Comparison of ENCODE assay signal across 1 cellular context in genomic region chr1:30778156-30778978, GRCh38.
TF ChIP-seq lines count a peak whose summit lies in the region.

No MANE protein-coding gene starts in this region.

TF ChIP-seq in K562, 482 proteins besides CTCF, POLR2A, EP300 and RAD21 (continued from another document and continues in another):
- TF ChIP-seq ETV5 (CRISPR knock-in tag; IDR thresholded peaks at IDR 0.05; ENCODE audit: low read depth) = peak; percentile 88
- peak; percentile 61 for TF ChIP-seq TAF7 (tag; IDR thresholded peaks at IDR 0.05)
- peak; percentile 95 for TF ChIP-seq NEUROD1 (IDR thresholded peaks at IDR 0.05; ENCODE audit: borderline replicate concordance, low read depth, low read length, partially characterized antibody)
- no peak for TF ChIP-seq KAT7 (CRISPR knock-in tag; IDR thresholded peaks at IDR 0.05; ENCODE audit: borderline replicate concordance)
- peak; percentile 78; the same call in 1 of the 2 replicates for TF ChIP-seq E2F5 (CRISPR knock-in tag; IDR thresholded peaks at IDR 0.05)
- peak; percentile 87; the same call in 1 of the 2 replicates for TF ChIP-seq TFAP4 (CRISPR knock-in tag; IDR thresholded peaks at IDR 0.05; ENCODE audit: borderline replicate concordance)
- TF ChIP-seq ZEB2 (IDR thresholded peaks at IDR 0.05) = peak; percentile 61; the same call in 1 of the 2 replicates
- TF ChIP-seq BACH1 (tag; IDR thresholded peaks at IDR 0.05) = peak; percentile 87; the same call in 1 of the 2 replicates
- no peak for TF ChIP-seq HEY1 (CRISPR knock-in tag; IDR thresholded peaks at IDR 0.05; ENCODE audit: borderline replicate concordance)
- peak; percentile 79 for TF ChIP-seq TOE1 (IDR thresholded peaks at IDR 0.05; ENCODE audit: borderline replicate concordance)
- TF ChIP-seq TOE1 (CRISPR knock-in tag; IDR thresholded peaks at IDR 0.05; ENCODE audit: borderline replicate concordance, low read depth) = 0 out of 2 replicates have a peak, but pooled peaks have one; percentile 17
- TF ChIP-seq XRCC3 (IDR thresholded peaks at IDR 0.05) = no peak
- TF ChIP-seq RBM34 (IDR thresholded peaks at IDR 0.05; ENCODE audit: borderline replicate concordance, insufficient read depth, low read length) = no peak
- TF ChIP-seq KDM1A (IDR thresholded peaks at IDR 0.05) = peak; percentile 95
- peak; percentile 58; the same call in 1 of the 2 replicates for TF ChIP-seq ZNF75A (CRISPR knock-in tag; IDR thresholded peaks at IDR 0.05)
- TF ChIP-seq, protein P1, sequence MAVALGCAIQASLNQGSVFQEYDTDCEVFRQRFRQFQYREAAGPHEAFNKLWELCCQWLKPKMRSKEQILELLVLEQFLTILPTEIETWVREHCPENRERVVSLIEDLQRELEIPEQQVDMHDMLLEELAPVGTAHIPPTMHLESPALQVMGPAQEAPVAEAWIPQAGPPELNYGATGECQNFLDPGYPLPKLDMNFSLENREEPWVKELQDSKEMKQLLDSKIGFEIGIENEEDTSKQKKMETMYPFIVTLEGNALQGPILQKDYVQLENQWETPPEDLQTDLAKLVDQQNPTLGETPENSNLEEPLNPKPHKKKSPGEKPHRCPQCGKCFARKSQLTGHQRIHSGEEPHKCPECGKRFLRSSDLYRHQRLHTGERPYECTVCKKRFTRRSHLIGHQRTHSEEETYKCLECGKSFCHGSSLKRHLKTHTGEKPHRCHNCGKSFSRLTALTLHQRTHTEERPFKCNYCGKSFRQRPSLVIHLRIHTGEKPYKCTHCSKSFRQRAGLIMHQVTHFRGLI (CRISPR knock-in tag; IDR thresholded peaks at IDR 0.05) = peak; percentile 77
- TF ChIP-seq FUS (optimal IDR thresholded peaks at IDR 0.05; ENCODE audit: low read depth, low read length) = no peak
- TF ChIP-seq CHD1 (IDR thresholded peaks at IDR 0.05; ENCODE audit: low read length) = peak; percentile 58
- TF ChIP-seq ARID2 (IDR thresholded peaks at IDR 0.05) = no peak
- no peak for TF ChIP-seq ZFP36 (IDR thresholded peaks at IDR 0.05; ENCODE audit: low read depth, low read length, partially characterized antibody)
- TF ChIP-seq, protein P2, sequence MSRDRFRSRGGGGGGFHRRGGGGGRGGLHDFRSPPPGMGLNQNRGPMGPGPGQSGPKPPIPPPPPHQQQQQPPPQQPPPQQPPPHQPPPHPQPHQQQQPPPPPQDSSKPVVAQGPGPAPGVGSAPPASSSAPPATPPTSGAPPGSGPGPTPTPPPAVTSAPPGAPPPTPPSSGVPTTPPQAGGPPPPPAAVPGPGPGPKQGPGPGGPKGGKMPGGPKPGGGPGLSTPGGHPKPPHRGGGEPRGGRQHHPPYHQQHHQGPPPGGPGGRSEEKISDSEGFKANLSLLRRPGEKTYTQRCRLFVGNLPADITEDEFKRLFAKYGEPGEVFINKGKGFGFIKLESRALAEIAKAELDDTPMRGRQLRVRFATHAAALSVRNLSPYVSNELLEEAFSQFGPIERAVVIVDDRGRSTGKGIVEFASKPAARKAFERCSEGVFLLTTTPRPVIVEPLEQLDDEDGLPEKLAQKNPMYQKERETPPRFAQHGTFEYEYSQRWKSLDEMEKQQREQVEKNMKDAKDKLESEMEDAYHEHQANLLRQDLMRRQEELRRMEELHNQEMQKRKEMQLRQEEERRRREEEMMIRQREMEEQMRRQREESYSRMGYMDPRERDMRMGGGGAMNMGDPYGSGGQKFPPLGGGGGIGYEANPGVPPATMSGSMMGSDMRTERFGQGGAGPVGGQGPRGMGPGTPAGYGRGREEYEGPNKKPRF (IDR thresholded peaks at IDR 0.05; ENCODE audit: low read depth, low read length) = no peak
- no peak for TF ChIP-seq ETS2 (tag; IDR thresholded peaks at IDR 0.05; ENCODE audit: borderline replicate concordance, poor library complexity, severe bottlenecking)
- peak; percentile 55; the same call in 1 of the 2 replicates for TF ChIP-seq ATF4 (CRISPR knock-in tag; IDR thresholded peaks at IDR 0.05)
- no peak; the same call in 1 of the 2 replicates for TF ChIP-seq ZNF696 (CRISPR knock-in tag; conservative IDR thresholded peaks at IDR 0.05)
- TF ChIP-seq, protein P3, sequence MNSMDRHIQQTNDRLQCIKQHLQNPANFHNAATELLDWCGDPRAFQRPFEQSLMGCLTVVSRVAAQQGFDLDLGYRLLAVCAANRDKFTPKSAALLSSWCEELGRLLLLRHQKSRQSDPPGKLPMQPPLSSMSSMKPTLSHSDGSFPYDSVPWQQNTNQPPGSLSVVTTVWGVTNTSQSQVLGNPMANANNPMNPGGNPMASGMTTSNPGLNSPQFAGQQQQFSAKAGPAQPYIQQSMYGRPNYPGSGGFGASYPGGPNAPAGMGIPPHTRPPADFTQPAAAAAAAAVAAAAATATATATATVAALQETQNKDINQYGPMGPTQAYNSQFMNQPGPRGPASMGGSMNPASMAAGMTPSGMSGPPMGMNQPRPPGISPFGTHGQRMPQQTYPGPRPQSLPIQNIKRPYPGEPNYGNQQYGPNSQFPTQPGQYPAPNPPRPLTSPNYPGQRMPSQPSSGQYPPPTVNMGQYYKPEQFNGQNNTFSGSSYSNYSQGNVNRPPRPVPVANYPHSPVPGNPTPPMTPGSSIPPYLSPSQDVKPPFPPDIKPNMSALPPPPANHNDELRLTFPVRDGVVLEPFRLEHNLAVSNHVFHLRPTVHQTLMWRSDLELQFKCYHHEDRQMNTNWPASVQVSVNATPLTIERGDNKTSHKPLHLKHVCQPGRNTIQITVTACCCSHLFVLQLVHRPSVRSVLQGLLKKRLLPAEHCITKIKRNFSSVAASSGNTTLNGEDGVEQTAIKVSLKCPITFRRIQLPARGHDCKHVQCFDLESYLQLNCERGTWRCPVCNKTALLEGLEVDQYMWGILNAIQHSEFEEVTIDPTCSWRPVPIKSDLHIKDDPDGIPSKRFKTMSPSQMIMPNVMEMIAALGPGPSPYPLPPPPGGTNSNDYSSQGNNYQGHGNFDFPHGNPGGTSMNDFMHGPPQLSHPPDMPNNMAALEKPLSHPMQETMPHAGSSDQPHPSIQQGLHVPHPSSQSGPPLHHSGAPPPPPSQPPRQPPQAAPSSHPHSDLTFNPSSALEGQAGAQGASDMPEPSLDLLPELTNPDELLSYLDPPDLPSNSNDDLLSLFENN (IDR thresholded peaks at IDR 0.05; ENCODE audit: low read depth in 2 of 2, low read length in 2 of 2) = peak in 1 of 2 experiments; percentile 86; a peak in 2 of 4 replicates
- TF ChIP-seq SP2 (IDR thresholded peaks at IDR 0.05; ENCODE audit: extremely low read depth, low read depth, low read length, poor library complexity, severe bottlenecking) = peak; percentile 41
- TF ChIP-seq, protein P4, sequence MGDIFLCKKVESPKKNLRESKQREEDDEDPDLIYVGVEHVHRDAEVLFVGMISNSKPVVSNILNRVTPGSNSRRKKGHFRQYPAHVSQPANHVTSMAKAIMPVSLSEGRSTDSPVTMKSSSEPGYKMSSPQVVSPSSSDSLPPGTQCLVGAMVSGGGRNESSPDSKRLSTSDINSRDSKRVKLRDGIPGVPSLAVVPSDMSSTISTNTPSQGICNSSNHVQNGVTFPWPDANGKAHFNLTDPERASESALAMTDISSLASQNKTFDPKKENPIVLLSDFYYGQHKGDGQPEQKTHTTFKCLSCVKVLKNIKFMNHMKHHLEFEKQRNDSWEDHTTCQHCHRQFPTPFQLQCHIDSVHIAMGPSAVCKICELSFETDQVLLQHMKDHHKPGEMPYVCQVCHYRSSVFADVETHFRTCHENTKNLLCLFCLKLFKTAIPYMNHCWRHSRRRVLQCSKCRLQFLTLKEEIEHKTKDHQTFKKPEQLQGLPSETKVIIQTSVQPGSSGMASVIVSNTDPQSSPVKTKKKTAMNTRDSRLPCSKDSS (IDR thresholded peaks at IDR 0.05; ENCODE audit: low read depth, partially characterized antibody) = no peak
- peak; percentile 70 for TF ChIP-seq USF1 (CRISPR knock-in tag; IDR thresholded peaks at IDR 0.05)
- no peak for TF ChIP-seq JUNB (CRISPR knock-in tag; conservative IDR thresholded peaks at IDR 0.05)
- TF ChIP-seq MEF2A (IDR thresholded peaks at IDR 0.05; ENCODE audit: control insufficient read depth, low read depth, low read length) = no peak
- TF ChIP-seq, protein P5, sequence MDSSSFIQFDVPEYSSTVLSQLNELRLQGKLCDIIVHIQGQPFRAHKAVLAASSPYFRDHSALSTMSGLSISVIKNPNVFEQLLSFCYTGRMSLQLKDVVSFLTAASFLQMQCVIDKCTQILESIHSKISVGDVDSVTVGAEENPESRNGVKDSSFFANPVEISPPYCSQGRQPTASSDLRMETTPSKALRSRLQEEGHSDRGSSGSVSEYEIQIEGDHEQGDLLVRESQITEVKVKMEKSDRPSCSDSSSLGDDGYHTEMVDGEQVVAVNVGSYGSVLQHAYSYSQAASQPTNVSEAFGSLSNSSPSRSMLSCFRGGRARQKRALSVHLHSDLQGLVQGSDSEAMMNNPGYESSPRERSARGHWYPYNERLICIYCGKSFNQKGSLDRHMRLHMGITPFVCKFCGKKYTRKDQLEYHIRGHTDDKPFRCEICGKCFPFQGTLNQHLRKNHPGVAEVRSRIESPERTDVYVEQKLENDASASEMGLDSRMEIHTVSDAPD (CRISPR knock-in tag; IDR thresholded peaks at IDR 0.05) = peak; percentile 83; the same call in 1 of the 2 replicates
- TF ChIP-seq HMG20B (CRISPR knock-in tag; IDR thresholded peaks at IDR 0.05) = peak; percentile 87; the same call in 1 of the 2 replicates
- TF ChIP-seq LEF1 (IDR thresholded peaks at IDR 0.05) = peak; percentile 72; the same call in 1 of the 2 replicates
- no peak; the same call in none of the 2 replicates for TF ChIP-seq ZBTB17 (CRISPR knock-in tag; IDR thresholded peaks at IDR 0.05)
- peak; percentile 36 for TF ChIP-seq HBP1 (CRISPR knock-in tag; IDR thresholded peaks at IDR 0.05)
- TF ChIP-seq ZNF778 (CRISPR knock-in tag; IDR thresholded peaks at IDR 0.05) = no peak
- TF ChIP-seq MTA3 (IDR thresholded peaks at IDR 0.05; ENCODE audit: borderline replicate concordance) = peak; percentile 92
- TF ChIP-seq KLF10 (CRISPR knock-in tag; IDR thresholded peaks at IDR 0.05) = no peak
- TF ChIP-seq PKNOX1 (IDR thresholded peaks at IDR 0.05) = peak; percentile 95
- no peak for TF ChIP-seq ILK (tag; IDR thresholded peaks at IDR 0.05; ENCODE audit: borderline replicate concordance, low read depth)
- no peak for TF ChIP-seq RBBP5 (IDR thresholded peaks at IDR 0.05; ENCODE audit: borderline replicate concordance, insufficient read depth, low read length, poor library complexity, severe bottlenecking)
- no peak for TF ChIP-seq RFX1 (IDR thresholded peaks at IDR 0.05)
- TF ChIP-seq, protein P6, sequence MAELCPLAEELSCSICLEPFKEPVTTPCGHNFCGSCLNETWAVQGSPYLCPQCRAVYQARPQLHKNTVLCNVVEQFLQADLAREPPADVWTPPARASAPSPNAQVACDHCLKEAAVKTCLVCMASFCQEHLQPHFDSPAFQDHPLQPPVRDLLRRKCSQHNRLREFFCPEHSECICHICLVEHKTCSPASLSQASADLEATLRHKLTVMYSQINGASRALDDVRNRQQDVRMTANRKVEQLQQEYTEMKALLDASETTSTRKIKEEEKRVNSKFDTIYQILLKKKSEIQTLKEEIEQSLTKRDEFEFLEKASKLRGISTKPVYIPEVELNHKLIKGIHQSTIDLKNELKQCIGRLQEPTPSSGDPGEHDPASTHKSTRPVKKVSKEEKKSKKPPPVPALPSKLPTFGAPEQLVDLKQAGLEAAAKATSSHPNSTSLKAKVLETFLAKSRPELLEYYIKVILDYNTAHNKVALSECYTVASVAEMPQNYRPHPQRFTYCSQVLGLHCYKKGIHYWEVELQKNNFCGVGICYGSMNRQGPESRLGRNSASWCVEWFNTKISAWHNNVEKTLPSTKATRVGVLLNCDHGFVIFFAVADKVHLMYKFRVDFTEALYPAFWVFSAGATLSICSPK (IDR thresholded peaks at IDR 0.05; ENCODE audit: borderline replicate concordance) = peak; percentile 82; the same call in 1 of the 2 replicates
